ENCODE assay signal across 26 cellular contexts in the genomic region with DNA sequence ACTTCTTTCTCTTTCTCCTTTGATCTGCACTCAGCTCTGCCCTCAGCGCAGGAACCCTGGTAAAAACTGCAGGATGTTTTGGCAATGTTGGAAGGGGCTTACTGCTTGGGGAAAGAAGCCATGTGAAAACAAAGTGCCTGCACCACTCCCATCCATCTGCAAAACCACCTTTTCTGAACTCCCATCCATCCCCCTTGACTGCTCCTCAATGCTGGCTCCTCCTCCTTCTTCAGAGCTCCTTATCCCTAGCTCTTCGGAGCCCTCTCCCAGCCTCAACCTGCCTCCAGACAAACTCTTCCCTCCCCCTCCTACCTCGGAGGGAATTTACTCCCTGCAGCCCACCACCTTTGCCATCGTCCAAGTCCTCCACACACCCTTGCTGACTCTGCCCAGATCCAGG. TPM values are rescaled to one million over a fixed set of nuclear protein-coding genes. Genes with fewer than 3 reads are reported as not detected.
A peak's percentile ranks its signal among the peaks of the same experiment; 100 is the strongest.
DNase-seq lines count a peak whose midpoint lies in the region; ATAC-seq, FAIRE-seq and TF ChIP-seq lines count a peak whose summit lies in the region.
"Had no signal": no experiment of that assay in that cellular context is flagged by ENCODE, and none has a peak within 500 bp of the region (broad histone marks: within the 10 kb centered on the region; RNA-seq: fewer than 3 reads in every experiment).

No MANE protein-coding gene starts in this region.

- H3K9me3 ChIP-seq in HepG2 (ENCODE audit: low read length) (no peaks in the 10 kb centered on the region), right lobe of liver (no peaks in the 10 kb centered on the region)
- H3K9me3 ChIP-seq: right atrium auricular region, SK-N-SH, transverse colon had no signal

- peaks cover 24% of the 10 kb centered on the region for H3K4me1 Mint-ChIP-seq in activated T-helper 1 cell treated with anti-CD3 and anti-CD28 coated beads, Interleukin-12 subunit alpha, Interleukin-12 subunit beta, Interleukin-2, Interleukin-4 antibody, amounts not matched to agents 30 ng/mL and 10 ng/mL and 1 ng/mL, durations not matched to agents 14 hours and 24 hours and 36 hours (ENCODE audit: low read depth)

- TF ChIP-seq CTCF in HepG2 (CRISPR knock-in tag; IDR thresholded peaks at IDR 0.05), result no peak
- no peak for TF ChIP-seq CTCF in right lobe of liver (IDR thresholded peaks at IDR 0.05)

- no peaks in the 10 kb centered on the region for H3K27me3 Mint-ChIP-seq in activated T-helper 1 cell treated with anti-CD3 and anti-CD28 coated beads, Interleukin-12 subunit alpha, Interleukin-12 subunit beta, Interleukin-2, Interleukin-4 antibody, amounts not matched to agents 30 ng/mL and 10 ng/mL and 1 ng/mL, durations not matched to agents 14 hours and 24 hours and 36 hours (ENCODE audit: insufficient read depth)

- TF ChIP-seq RAD21 in HepG2 (CRISPR knock-in tag; IDR thresholded peaks at IDR 0.05), result no peak

- no peak overlapping the region for H3K27ac ChIP-seq in HepG2 (ENCODE audit: extremely low read length, insufficient read depth, low read length)
- no peak overlapping the region for H3K27ac ChIP-seq in right lobe of liver
- H3K27ac ChIP-seq: HL-60, right atrium auricular region, transverse colon had no signal

- H3K4me2 ChIP-seq in HepG2 (ENCODE audit: low read depth, low read length), result peak overlapping the region; percentile 68; the same call in 1 of the 2 replicates
- H3K4me2 ChIP-seq: SK-N-SH had no signal

- peaks cover 59% of the 10 kb centered on the region for H3K4me1 ChIP-seq in HepG2 (ENCODE audit: insufficient read depth, low read length)
- peaks cover 0 to 8% (median 3%) of the 10 kb centered on the region in 4 donors for H3K4me1 ChIP-seq in right lobe of liver

- TF ChIP-seq POLR2A in HepG2 (IDR thresholded peaks at IDR 0.05; ENCODE audit: insufficient read depth in 1 of 2, low read depth in 2 of 2, low read length in 2 of 2), result no peak
- no peak for TF ChIP-seq POLR2A in right lobe of liver (IDR thresholded peaks at IDR 0.05)

- FAIRE-seq in HepG2 (lab: Jason Lieb, UNC), result no peak
- FAIRE-seq: keratinocyte, TTC549 had no signal

- H3K9me3 Mint-ChIP-seq in activated T-helper 1 cell treated with anti-CD3 and anti-CD28 coated beads, Interleukin-12 subunit alpha, Interleukin-12 subunit beta, Interleukin-2, Interleukin-4 antibody, amounts not matched to agents 30 ng/mL and 10 ng/mL and 1 ng/mL, durations not matched to agents 14 hours and 24 hours and 36 hours, result no peaks in the 10 kb centered on the region
- H3K9me3 Mint-ChIP-seq: activated CD4-positive, alpha-beta memory T cell treated with anti-CD3 and anti-CD28 coated beads, Interleukin-2, amount 10 ng/mL, durations not matched to agents 7 days and 5 days; natural killer cell treated with Interleukin-12 subunit alpha and Interleukin-12 subunit beta and Interleukin-15 and Interleukin-18, amount 100 ng/mL, for 72 hours; T-helper 1 cell treated with Interleukin-12 subunit alpha and Interleukin-12 subunit beta and Interleukin-4 antibody, amounts not matched to agents 30 μg/mL and 1 μg/mL, for 36 hours had no signal

- no peak for DNase-seq in HepG2 (ENCODE audit: low spot score)
- DNase-seq in right lobe of liver, result no peak
- DNase-seq in activated T-helper 1 cell treated with anti-CD3 and anti-CD28 coated beads, Interleukin-12 subunit alpha, Interleukin-12 subunit beta, Interleukin-2, Interleukin-4 antibody, amounts not matched to agents 30 ng/mL and 10 ng/mL and 1 ng/mL, durations not matched to agents 14 hours and 24 hours and 36 hours (ENCODE audit: low spot score), result no peak
- DNase-seq in iPS-NIHi7 (ENCODE audit: extremely low spot score), result peak; percentile 71
- no peak for DNase-seq in H4 (ENCODE audit: low spot score)
- DNase-seq in kidney glomerular epithelial cell (lab: John Stamatoyannopoulos, UW), result no peak
- DNase-seq in activated gamma-delta T cell treated with Interleukin-2 at 50 U/mL for 16 hours, result no peak
- no peak for DNase-seq in NCI-H2107 (lab: John Stamatoyannopoulos, UW)
- DNase-seq: activated CD4-positive, alpha-beta memory T cell treated with anti-CD3 and anti-CD28 coated beads, Interleukin-2, amount 10 ng/mL, durations not matched to agents 7 days and 5 days; central memory CD4-positive, alpha-beta T cell; DND-41; NCI-H1092; NCI-H187; OCI-M1; SK-N-SH; transverse colon had no signal

- in situ Hi-C loops in HepG2 (cut with HindIII; ENCODE audit: extremely low pct_ligation_motif_present, low pct_unique_long_range_greater_than_20kb), result loop anchor here (25.0 kb wide), 1 partner anchor 1056 kb away; a partner anchor contains a TSS

- ATAC-seq in HepG2, result no peak
- ATAC-seq in right lobe of liver, result no peak
- ATAC-seq: activated CD4-positive, CD25-positive, alpha-beta regulatory T cell treated with anti-CD3 and anti-CD28 coated beads, Interleukin-2, amount 50 U/mL, for 24 hours; natural killer cell treated with Interleukin-12 subunit alpha and Interleukin-12 subunit beta and Interleukin-15 and Interleukin-18, amount 100 ng/mL, for 72 hours had no signal

- no peak overlapping the region for H3K9ac ChIP-seq in HepG2 (ENCODE audit: insufficient read depth, low read depth, low read length)
- H3K9ac ChIP-seq: SK-N-SH had no signal

- no peaks in the 10 kb centered on the region for H4K20me1 ChIP-seq in HepG2 (ENCODE audit: insufficient read depth, low read length)

- no peaks in the 10 kb centered on the region for H3K79me2 ChIP-seq in HepG2 (ENCODE audit: insufficient read depth, low read length)

- no peak overlapping the region for H3K4me3 Mint-ChIP-seq in activated T-helper 1 cell treated with anti-CD3 and anti-CD28 coated beads, Interleukin-12 subunit alpha, Interleukin-12 subunit beta, Interleukin-2, Interleukin-4 antibody, amounts not matched to agents 30 ng/mL and 10 ng/mL and 1 ng/mL, durations not matched to agents 14 hours and 24 hours and 36 hours
- H3K4me3 Mint-ChIP-seq: activated CD4-positive, alpha-beta memory T cell treated with anti-CD3 and anti-CD28 coated beads, Interleukin-2, amount 10 ng/mL, durations not matched to agents 7 days and 5 days; natural killer cell treated with Interleukin-12 subunit alpha and Interleukin-12 subunit beta and Interleukin-15 and Interleukin-18, amount 100 ng/mL, for 72 hours; T-helper 1 cell treated with Interleukin-12 subunit alpha and Interleukin-12 subunit beta and Interleukin-4 antibody, amounts not matched to agents 30 μg/mL and 1 μg/mL, for 36 hours had no signal

- intact Hi-C loops in HepG2 (cut with micrococcal nuclease; ENCODE audit: unreplicated experiment) (no loop called here), right lobe of liver (cut with DNase I) (loop anchor here in 1 of 2 donors (10.0 kb wide), 1 partner anchor 49 kb away; a partner anchor contains a TSS)
- intact Hi-C loops in activated T-helper 1 cell treated with anti-CD3 and anti-CD28 coated beads, Interleukin-12 subunit alpha, Interleukin-12 subunit beta, Interleukin-2, Interleukin-4 antibody, amounts not matched to agents 30 ng/mL and 10 ng/mL and 1 ng/mL, durations not matched to agents 14 hours and 24 hours and 36 hours (cut with micrococcal nuclease), result loop anchor here (10.0 kb wide), 1 partner anchor 1069 kb away; no protein-coding TSS in a partner anchor

- BruUV-seq in HepG2 (replicated peaks; lab: Mats Ljungman, UMichigan), result no TSS peak

- no peaks in the 10 kb centered on the region for H3K36me3 Mint-ChIP-seq in activated T-helper 1 cell treated with anti-CD3 and anti-CD28 coated beads, Interleukin-12 subunit alpha, Interleukin-12 subunit beta, Interleukin-2, Interleukin-4 antibody, amounts not matched to agents 30 ng/mL and 10 ng/mL and 1 ng/mL, durations not matched to agents 14 hours and 24 hours and 36 hours (ENCODE audit: low read depth)
- H3K36me3 Mint-ChIP-seq: natural killer cell treated with Interleukin-12 subunit alpha and Interleukin-12 subunit beta and Interleukin-15 and Interleukin-18, amount 100 ng/mL, for 72 hours had no signal

- WGBS in HepG2 (ENCODE audit: low lambda C conversion rate), result 60% methylated on average over 4 of the region's 4 CpGs
- 62% methylated on average over 3 of the region's 4 CpGs for WGBS in right lobe of liver (ENCODE audit: insufficient coverage, low coverage, low lambda C conversion rate, missing lambda C conversion rate)

- CTCF ChIA-PET in HepG2 (lab: Yijun Ruan, JAX; ENCODE audit: low intra/inter-chr PET ratio, low total read pairs), result no interaction called here

- H3K36me3 ChIP-seq in HepG2 (replicated peaks in 1 of 2; ENCODE audit: control insufficient read depth in 1 of 2, insufficient read depth in 2 of 2, low read length in 2 of 2) (no peaks in the 10 kb centered on the region), right lobe of liver (no peaks in the 10 kb centered on the region)
- H3K36me3 ChIP-seq: right atrium auricular region, transverse colon had no signal

- H3K27me3 ChIP-seq in HepG2 (ENCODE audit: control insufficient read depth in 1 of 2, insufficient read depth in 2 of 2, low read length in 2 of 2) (peaks cover 1 to 6% of the 10 kb centered on the region in 2 experiments; a peak in 1 of 5 replicates), right lobe of liver (no peaks in the 10 kb centered on the region)
- H3K27me3 ChIP-seq: right atrium auricular region, transverse colon had no signal

- POLR2A ChIA-PET in HepG2 (lab: Yijun Ruan, JAX), result interaction anchor here (0.9 to 3.9 kb wide), 6 partner anchors 21 to 79 kb away, joined by 3 to 27 read pairs (median 4); a partner anchor contains a TSS

- H3K27ac Mint-ChIP-seq in activated T-helper 1 cell treated with anti-CD3 and anti-CD28 coated beads, Interleukin-12 subunit alpha, Interleukin-12 subunit beta, Interleukin-2, Interleukin-4 antibody, amounts not matched to agents 30 ng/mL and 10 ng/mL and 1 ng/mL, durations not matched to agents 14 hours and 24 hours and 36 hours, result peak overlapping the region; percentile 58
- H3K27ac Mint-ChIP-seq: activated CD4-positive, alpha-beta memory T cell treated with anti-CD3 and anti-CD28 coated beads, Interleukin-2, amount 10 ng/mL, durations not matched to agents 7 days and 5 days; T-helper 1 cell treated with Interleukin-12 subunit alpha and Interleukin-12 subunit beta and Interleukin-4 antibody, amounts not matched to agents 30 μg/mL and 1 μg/mL, for 36 hours had no signal

- H2AFZ ChIP-seq in HepG2 (ENCODE audit: low read length), result no peak overlapping the region

- H3K4me3 ChIP-seq in HepG2 (replicated peaks in 1 of 3; ENCODE audit: insufficient read depth in 1 of 3, low read depth in 2 of 3, low read length in 3 of 3) (no peak overlapping the region; a peak in 1 of 6 replicates), right lobe of liver (no peak overlapping the region)
- H3K4me3 ChIP-seq: right atrium auricular region, transverse colon had no signal

- TF ChIP-seq EP300 in HepG2 (IDR thresholded peaks at IDR 0.05; ENCODE audit: low read depth in 2 of 2, low read length in 2 of 2) (no peak), HepG2 (CRISPR knock-in tag; IDR thresholded peaks at IDR 0.05; ENCODE audit: borderline replicate concordance) (no peak)

RNA-seq across cellular contexts. Expression of a gene that starts 4.2 kb away (rescaled TPM):
- 6.0 and 6.8 TPM in 2 replicates for total RNA-seq in HepG2 (2016; rRNA removed; fragmentation: Illumina TruSeq; extraction: Trizol)
- total RNA-seq in HepG2 (2016; cell fraction: cytosol; rRNA removed; fragmentation: Illumina TruSeq; extraction: Trizol; ENCODE audit: low read depth), result 1.6 and 1.7 TPM in 2 replicates
- 6.0 and 7.4 TPM in 2 replicates for total RNA-seq in HepG2 (2016; cell fraction: insoluble cytoplasmic fraction; rRNA removed; fragmentation: Illumina TruSeq; extraction: Trizol)
- total RNA-seq in HepG2 (2016; cell fraction: membrane; rRNA removed; fragmentation: Illumina TruSeq; extraction: Trizol), result 5.7 and 5.8 TPM in 2 replicates
- 3.1 and 3.9 TPM in 2 replicates for total RNA-seq in HepG2 (2016; cell fraction: nucleus; rRNA removed; fragmentation: Illumina TruSeq; extraction: Trizol)
- 4.8 and 7.3 TPM in 2 replicates for polyA plus RNA-seq in HepG2 (2011; rRNA removed)
- 3.7 and 5.8 TPM in 2 replicates for polyA plus RNA-seq in HepG2 (2011; cell fraction: cytosol; rRNA removed)
- polyA plus RNA-seq in HepG2 (2011; cell fraction: nucleus; rRNA removed), result 6.9 and 7.3 TPM in 2 replicates
- polyA plus RNA-seq in HepG2 (2012), result 8.0 and 9.2 TPM in 2 replicates
- polyA plus RNA-seq in HepG2 (2016; cell fraction: cytosol; fragmentation: Illumina TruSeq; extraction: Trizol; ENCODE audit: low read depth), result 2.7 and 3.0 TPM in 2 replicates
- 14.0 and 15.9 TPM in 2 replicates for polyA plus RNA-seq in HepG2 (2016; cell fraction: insoluble cytoplasmic fraction; fragmentation: Illumina TruSeq; extraction: Trizol; ENCODE audit: low read depth)
- polyA plus RNA-seq in HepG2 (2016; cell fraction: membrane; fragmentation: Illumina TruSeq; extraction: Trizol; ENCODE audit: low read depth), result 6.6 and 9.0 TPM in 2 replicates
- polyA plus RNA-seq in HepG2 (2016; cell fraction: nucleus; fragmentation: Illumina TruSeq; extraction: Trizol; ENCODE audit: insufficient read depth, low read depth), result 10.6 and 12.2 TPM in 2 replicates
- polyA minus RNA-seq in HepG2 (2011; rRNA and poly(A)+ RNA removed; ENCODE audit: low replicate concordance), result 12.3 and 22.9 TPM in 2 replicates
- polyA minus RNA-seq in HepG2 (2011; cell fraction: cytosol; rRNA and poly(A)+ RNA removed), result 6.7 and 6.9 TPM in 2 replicates
- 3.7 and 4.5 TPM in 2 replicates for polyA minus RNA-seq in HepG2 (2011; cell fraction: nucleus; rRNA and poly(A)+ RNA removed)
- total RNA-seq in right lobe of liver, result under 1 TPM in 5 of 6 experiments, not detected in 1; 0.25 to 0.82 (median 0.51) TPM
- total RNA-seq in activated T-helper 1 cell treated with anti-CD3 and anti-CD28 coated beads, Interleukin-12 subunit alpha, Interleukin-12 subunit beta, Interleukin-2, Interleukin-4 antibody, amounts not matched to agents 30 ng/mL and 10 ng/mL and 1 ng/mL, durations not matched to agents 14 hours and 24 hours and 36 hours, result 4.6 and 5.1 TPM in 2 replicates
- total RNA-seq in H4 (2014; rRNA removed; shearing (Covaris generic)), result 0.62 and 0.70 TPM in 2 replicates

RNA-seq across cellular contexts. Expression of a gene that starts 8.6 kb away (rescaled TPM):
- total RNA-seq in HepG2 (2016; rRNA removed; fragmentation: Illumina TruSeq; extraction: Trizol) (43.5 and 69.2 TPM in 2 replicates), right lobe of liver (10 to 100 TPM; 10.7 to 20.1 (median 13.3) TPM)
- total RNA-seq in HepG2 (2016; cell fraction: cytosol; rRNA removed; fragmentation: Illumina TruSeq; extraction: Trizol; ENCODE audit: low read depth), result 14.1 and 15.2 TPM in 2 replicates
- 34.4 and 70.7 TPM in 2 replicates for total RNA-seq in HepG2 (2016; cell fraction: insoluble cytoplasmic fraction; rRNA removed; fragmentation: Illumina TruSeq; extraction: Trizol)
- total RNA-seq in HepG2 (2016; cell fraction: membrane; rRNA removed; fragmentation: Illumina TruSeq; extraction: Trizol), result 29.3 and 33.1 TPM in 2 replicates
- 46.1 and 48.0 TPM in 2 replicates for total RNA-seq in HepG2 (2016; cell fraction: nucleus; rRNA removed; fragmentation: Illumina TruSeq; extraction: Trizol)
- 51.2 and 55.2 TPM in 2 replicates for polyA plus RNA-seq in HepG2 (2011; rRNA removed)
- 29.3 and 36.1 TPM in 2 replicates for polyA plus RNA-seq in HepG2 (2011; cell fraction: cytosol; rRNA removed)
- polyA plus RNA-seq in HepG2 (2011; cell fraction: nucleus; rRNA removed), result 180 and 272 TPM in 2 replicates
- polyA plus RNA-seq in HepG2 (2012), result 37.6 and 43.1 TPM in 2 replicates
- polyA plus RNA-seq in HepG2 (2016; cell fraction: cytosol; fragmentation: Illumina TruSeq; extraction: Trizol; ENCODE audit: low read depth), result 8.3 and 9.2 TPM in 2 replicates
- 36.0 and 58.3 TPM in 2 replicates for polyA plus RNA-seq in HepG2 (2016; cell fraction: insoluble cytoplasmic fraction; fragmentation: Illumina TruSeq; extraction: Trizol; ENCODE audit: low read depth)
- polyA plus RNA-seq in HepG2 (2016; cell fraction: membrane; fragmentation: Illumina TruSeq; extraction: Trizol; ENCODE audit: low read depth), result 16.5 and 18.3 TPM in 2 replicates
- polyA plus RNA-seq in HepG2 (2016; cell fraction: nucleus; fragmentation: Illumina TruSeq; extraction: Trizol; ENCODE audit: insufficient read depth, low read depth), result 122 and 136 TPM in 2 replicates
- polyA minus RNA-seq in HepG2 (2011; rRNA and poly(A)+ RNA removed; ENCODE audit: low replicate concordance), result 74.1 and 111 TPM in 2 replicates
- polyA minus RNA-seq in HepG2 (2011; cell fraction: cytosol; rRNA and poly(A)+ RNA removed), result 26.2 and 33.8 TPM in 2 replicates
- polyA minus RNA-seq in HepG2 (2011; cell fraction: nucleus; rRNA and poly(A)+ RNA removed), result 24.3 and 26.9 TPM in 2 replicates
- total RNA-seq in activated T-helper 1 cell treated with anti-CD3 and anti-CD28 coated beads, Interleukin-12 subunit alpha, Interleukin-12 subunit beta, Interleukin-2, Interleukin-4 antibody, amounts not matched to agents 30 ng/mL and 10 ng/mL and 1 ng/mL, durations not matched to agents 14 hours and 24 hours and 36 hours, result 75.9 and 80.4 TPM in 2 replicates
- 44.6 and 49.6 TPM in 2 replicates for total RNA-seq in H4 (2014; rRNA removed; shearing (Covaris generic))

RNA-seq across cellular contexts. Expression of a gene that starts 21.4 kb away (rescaled TPM):
- 70.9 and 165 TPM in 2 replicates for total RNA-seq in HepG2 (2016; rRNA removed; fragmentation: Illumina TruSeq; extraction: Trizol)
- 13.2 and 15.8 TPM in 2 replicates for total RNA-seq in HepG2 (2016; cell fraction: cytosol; rRNA removed; fragmentation: Illumina TruSeq; extraction: Trizol; ENCODE audit: low read depth)
- 59.3 and 162 TPM in 2 replicates for total RNA-seq in HepG2 (2016; cell fraction: insoluble cytoplasmic fraction; rRNA removed; fragmentation: Illumina TruSeq; extraction: Trizol)
- 25.4 and 27.2 TPM in 2 replicates for total RNA-seq in HepG2 (2016; cell fraction: membrane; rRNA removed; fragmentation: Illumina TruSeq; extraction: Trizol)
- total RNA-seq in HepG2 (2016; cell fraction: nucleus; rRNA removed; fragmentation: Illumina TruSeq; extraction: Trizol), result 122 and 155 TPM in 2 replicates
- 307 and 450 TPM in 2 replicates for polyA plus RNA-seq in HepG2 (2011; rRNA removed)
- polyA plus RNA-seq in HepG2 (2011; cell fraction: cytosol; rRNA removed), result 311 and 377 TPM in 2 replicates
- polyA plus RNA-seq in HepG2 (2011; cell fraction: nucleus; rRNA removed), result 302 and 372 TPM in 2 replicates
- 396 and 449 TPM in 2 replicates for polyA plus RNA-seq in HepG2 (2012)
- 15.6 and 16.1 TPM in 2 replicates for polyA plus RNA-seq in HepG2 (2016; cell fraction: cytosol; fragmentation: Illumina TruSeq; extraction: Trizol; ENCODE audit: low read depth)
- polyA plus RNA-seq in HepG2 (2016; cell fraction: insoluble cytoplasmic fraction; fragmentation: Illumina TruSeq; extraction: Trizol; ENCODE audit: low read depth), result 54.0 and 67.9 TPM in 2 replicates
- polyA plus RNA-seq in HepG2 (2016; cell fraction: membrane; fragmentation: Illumina TruSeq; extraction: Trizol; ENCODE audit: low read depth), result 22.0 and 23.6 TPM in 2 replicates
- 194 and 212 TPM in 2 replicates for polyA plus RNA-seq in HepG2 (2016; cell fraction: nucleus; fragmentation: Illumina TruSeq; extraction: Trizol; ENCODE audit: insufficient read depth, low read depth)
- polyA minus RNA-seq in HepG2 (2011; rRNA and poly(A)+ RNA removed; ENCODE audit: low replicate concordance), result 0.58 and 518 TPM in 2 replicates
- polyA minus RNA-seq in HepG2 (2011; cell fraction: cytosol; rRNA and poly(A)+ RNA removed), result 120 and 232 TPM in 2 replicates
- polyA minus RNA-seq in HepG2 (2011; cell fraction: nucleus; rRNA and poly(A)+ RNA removed), result 89.4 and 148 TPM in 2 replicates
- total RNA-seq in right lobe of liver, result 100 to 1,000 TPM; 309 to 739 (median 533) TPM
- total RNA-seq in activated T-helper 1 cell treated with anti-CD3 and anti-CD28 coated beads, Interleukin-12 subunit alpha, Interleukin-12 subunit beta, Interleukin-2, Interleukin-4 antibody, amounts not matched to agents 30 ng/mL and 10 ng/mL and 1 ng/mL, durations not matched to agents 14 hours and 24 hours and 36 hours, result 0.88 and 1.6 TPM in 2 replicates
- 0.75 TPM in 1 of 2 replicates, not detected in the other for total RNA-seq in H4 (2014; rRNA removed; shearing (Covaris generic))
- total RNA-seq: dermis microvascular lymphatic vessel endothelial cell had no signal
- polyA plus RNA-seq: keratinocyte had no signal

RNA-seq across cellular contexts. Expression of a gene that starts 27.3 kb away (rescaled TPM):
- 5.6 and 5.9 TPM in 2 replicates for total RNA-seq in HepG2 (2016; rRNA removed; fragmentation: Illumina TruSeq; extraction: Trizol)
- total RNA-seq in HepG2 (2016; cell fraction: cytosol; rRNA removed; fragmentation: Illumina TruSeq; extraction: Trizol; ENCODE audit: low read depth), result 3.4 and 6.6 TPM in 2 replicates
- total RNA-seq in HepG2 (2016; cell fraction: insoluble cytoplasmic fraction; rRNA removed; fragmentation: Illumina TruSeq; extraction: Trizol), result 4.8 and 8.3 TPM in 2 replicates
- total RNA-seq in HepG2 (2016; cell fraction: membrane; rRNA removed; fragmentation: Illumina TruSeq; extraction: Trizol), result 6.1 and 6.6 TPM in 2 replicates
- total RNA-seq in HepG2 (2016; cell fraction: nucleus; rRNA removed; fragmentation: Illumina TruSeq; extraction: Trizol), result 4.4 TPM in 2 replicates
- polyA plus RNA-seq in HepG2 (2011; rRNA removed), result 3.5 and 3.6 TPM in 2 replicates
- 3.2 and 3.7 TPM in 2 replicates for polyA plus RNA-seq in HepG2 (2011; cell fraction: cytosol; rRNA removed)
- polyA plus RNA-seq in HepG2 (2011; cell fraction: nucleus; rRNA removed), result 2.9 and 3.6 TPM in 2 replicates
- polyA plus RNA-seq in HepG2 (2012), result 1.8 and 3.2 TPM in 2 replicates
- polyA plus RNA-seq in HepG2 (2016; cell fraction: cytosol; fragmentation: Illumina TruSeq; extraction: Trizol; ENCODE audit: low read depth), result 3.9 and 4.5 TPM in 2 replicates
- polyA plus RNA-seq in HepG2 (2016; cell fraction: insoluble cytoplasmic fraction; fragmentation: Illumina TruSeq; extraction: Trizol; ENCODE audit: low read depth), result 5.7 and 6.7 TPM in 2 replicates
- 5.8 and 6.2 TPM in 2 replicates for polyA plus RNA-seq in HepG2 (2016; cell fraction: membrane; fragmentation: Illumina TruSeq; extraction: Trizol; ENCODE audit: low read depth)
- 10.4 and 12.4 TPM in 2 replicates for polyA plus RNA-seq in HepG2 (2016; cell fraction: nucleus; fragmentation: Illumina TruSeq; extraction: Trizol; ENCODE audit: insufficient read depth, low read depth)
- 4.9 TPM in 1 of 2 replicates, not detected in the other for polyA minus RNA-seq in HepG2 (2011; rRNA and poly(A)+ RNA removed; ENCODE audit: low replicate concordance)
- polyA minus RNA-seq in HepG2 (2011; cell fraction: cytosol; rRNA and poly(A)+ RNA removed), result 0.97 and 0.99 TPM in 2 replicates
- polyA minus RNA-seq in HepG2 (2011; cell fraction: nucleus; rRNA and poly(A)+ RNA removed), result 1.6 and 2.2 TPM in 2 replicates
- under 1 TPM in 2 of 6 experiments, not detected in 4; 0.09 to 0.25 TPM for total RNA-seq in right lobe of liver
- 0.12 TPM in 1 of 2 replicates, not detected in the other for total RNA-seq in activated T-helper 1 cell treated with anti-CD3 and anti-CD28 coated beads, Interleukin-12 subunit alpha, Interleukin-12 subunit beta, Interleukin-2, Interleukin-4 antibody, amounts not matched to agents 30 ng/mL and 10 ng/mL and 1 ng/mL, durations not matched to agents 14 hours and 24 hours and 36 hours
- not detected in 2 replicates for total RNA-seq in H4 (2014; rRNA removed; shearing (Covaris generic))
- total RNA-seq: A673; fibroblast of lung; natural killer cell treated with Interleukin-12 subunit alpha and Interleukin-12 subunit beta and Interleukin-15 and Interleukin-18, amount 100 ng/mL, for 72 hours; right atrium auricular region had no signal
- polyA plus RNA-seq: fibroblast of lung had no signal

RNA-seq across cellular contexts. Expression of a gene that starts 39.8 kb away (rescaled TPM):
- total RNA-seq in HepG2 (2016; rRNA removed; fragmentation: Illumina TruSeq; extraction: Trizol) (71.1 and 171 TPM in 2 replicates), right lobe of liver (1,000 to 10,000 TPM; 1,939 to 4,112 (median 3,131) TPM)
- 36.8 and 37.7 TPM in 2 replicates for total RNA-seq in HepG2 (2016; cell fraction: cytosol; rRNA removed; fragmentation: Illumina TruSeq; extraction: Trizol; ENCODE audit: low read depth)
- 65.1 and 180 TPM in 2 replicates for total RNA-seq in HepG2 (2016; cell fraction: insoluble cytoplasmic fraction; rRNA removed; fragmentation: Illumina TruSeq; extraction: Trizol)
- 37.5 and 44.4 TPM in 2 replicates for total RNA-seq in HepG2 (2016; cell fraction: membrane; rRNA removed; fragmentation: Illumina TruSeq; extraction: Trizol)
- total RNA-seq in HepG2 (2016; cell fraction: nucleus; rRNA removed; fragmentation: Illumina TruSeq; extraction: Trizol), result 202 and 235 TPM in 2 replicates
- 513 and 772 TPM in 2 replicates for polyA plus RNA-seq in HepG2 (2011; rRNA removed)
- 355 and 506 TPM in 2 replicates for polyA plus RNA-seq in HepG2 (2011; cell fraction: cytosol; rRNA removed)
- polyA plus RNA-seq in HepG2 (2011; cell fraction: nucleus; rRNA removed), result 3,065 and 3,175 TPM in 2 replicates
- 460 and 611 TPM in 2 replicates for polyA plus RNA-seq in HepG2 (2012)
- polyA plus RNA-seq in HepG2 (2016; cell fraction: cytosol; fragmentation: Illumina TruSeq; extraction: Trizol; ENCODE audit: low read depth), result 25.3 and 27.9 TPM in 2 replicates
- polyA plus RNA-seq in HepG2 (2016; cell fraction: insoluble cytoplasmic fraction; fragmentation: Illumina TruSeq; extraction: Trizol; ENCODE audit: low read depth), result 66.3 and 72.4 TPM in 2 replicates
- 31.9 and 32.4 TPM in 2 replicates for polyA plus RNA-seq in HepG2 (2016; cell fraction: membrane; fragmentation: Illumina TruSeq; extraction: Trizol; ENCODE audit: low read depth)
- polyA plus RNA-seq in HepG2 (2016; cell fraction: nucleus; fragmentation: Illumina TruSeq; extraction: Trizol; ENCODE audit: insufficient read depth, low read depth), result 450 and 455 TPM in 2 replicates
- 88.1 and 583 TPM in 2 replicates for polyA minus RNA-seq in HepG2 (2011; rRNA and poly(A)+ RNA removed; ENCODE audit: low replicate concordance)
- 179 and 284 TPM in 2 replicates for polyA minus RNA-seq in HepG2 (2011; cell fraction: cytosol; rRNA and poly(A)+ RNA removed)
- polyA minus RNA-seq in HepG2 (2011; cell fraction: nucleus; rRNA and poly(A)+ RNA removed), result 584 and 876 TPM in 2 replicates
- total RNA-seq in activated T-helper 1 cell treated with anti-CD3 and anti-CD28 coated beads, Interleukin-12 subunit alpha, Interleukin-12 subunit beta, Interleukin-2, Interleukin-4 antibody, amounts not matched to agents 30 ng/mL and 10 ng/mL and 1 ng/mL, durations not matched to agents 14 hours and 24 hours and 36 hours, result 0.21 TPM in 1 of 2 replicates, not detected in the other
- 1.5 and 4.3 TPM in 2 replicates for total RNA-seq in H4 (2014; rRNA removed; shearing (Covaris generic))
